In genomic region chr13:28494861-28495585, GRCh38 we compare ENCODE assay signal across 8 cellular contexts. TPM values are rescaled to one million over a fixed set of nuclear protein-coding genes. Genes with fewer than 3 reads are reported as not detected.
DNase-seq lines count a peak whose midpoint lies in the region; ATAC-seq and TF ChIP-seq lines count a peak whose summit lies in the region.

A gene with protein sequence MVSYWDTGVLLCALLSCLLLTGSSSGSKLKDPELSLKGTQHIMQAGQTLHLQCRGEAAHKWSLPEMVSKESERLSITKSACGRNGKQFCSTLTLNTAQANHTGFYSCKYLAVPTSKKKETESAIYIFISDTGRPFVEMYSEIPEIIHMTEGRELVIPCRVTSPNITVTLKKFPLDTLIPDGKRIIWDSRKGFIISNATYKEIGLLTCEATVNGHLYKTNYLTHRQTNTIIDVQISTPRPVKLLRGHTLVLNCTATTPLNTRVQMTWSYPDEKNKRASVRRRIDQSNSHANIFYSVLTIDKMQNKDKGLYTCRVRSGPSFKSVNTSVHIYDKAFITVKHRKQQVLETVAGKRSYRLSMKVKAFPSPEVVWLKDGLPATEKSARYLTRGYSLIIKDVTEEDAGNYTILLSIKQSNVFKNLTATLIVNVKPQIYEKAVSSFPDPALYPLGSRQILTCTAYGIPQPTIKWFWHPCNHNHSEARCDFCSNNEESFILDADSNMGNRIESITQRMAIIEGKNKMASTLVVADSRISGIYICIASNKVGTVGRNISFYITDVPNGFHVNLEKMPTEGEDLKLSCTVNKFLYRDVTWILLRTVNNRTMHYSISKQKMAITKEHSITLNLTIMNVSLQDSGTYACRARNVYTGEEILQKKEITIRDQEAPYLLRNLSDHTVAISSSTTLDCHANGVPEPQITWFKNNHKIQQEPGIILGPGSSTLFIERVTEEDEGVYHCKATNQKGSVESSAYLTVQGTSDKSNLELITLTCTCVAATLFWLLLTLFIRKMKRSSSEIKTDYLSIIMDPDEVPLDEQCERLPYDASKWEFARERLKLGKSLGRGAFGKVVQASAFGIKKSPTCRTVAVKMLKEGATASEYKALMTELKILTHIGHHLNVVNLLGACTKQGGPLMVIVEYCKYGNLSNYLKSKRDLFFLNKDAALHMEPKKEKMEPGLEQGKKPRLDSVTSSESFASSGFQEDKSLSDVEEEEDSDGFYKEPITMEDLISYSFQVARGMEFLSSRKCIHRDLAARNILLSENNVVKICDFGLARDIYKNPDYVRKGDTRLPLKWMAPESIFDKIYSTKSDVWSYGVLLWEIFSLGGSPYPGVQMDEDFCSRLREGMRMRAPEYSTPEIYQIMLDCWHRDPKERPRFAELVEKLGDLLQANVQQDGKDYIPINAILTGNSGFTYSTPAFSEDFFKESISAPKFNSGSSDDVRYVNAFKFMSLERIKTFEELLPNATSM (N-terminal part only) (minus strand): TSS chr13:28495128. CDS start chr13:28494843, 285 bp downstream.

- peak within 1 kb of the TSS; percentile 74 for H3K4me3 Mint-ChIP-seq in activated naive CD8-positive, alpha-beta T cell treated with anti-CD3 and anti-CD28 coated beads, Interleukin-2, amount 50 U/mL, for 24 hours

- under 1% methylated on average over 84 of the region's 84 CpGs for WGBS in HUES64

- H3K4me1 ChIP-seq in HUES64 (ENCODE audit: insufficient read depth, low read length), result peaks cover 46% of the 10 kb centered on the region

- no peak within 1 kb of the TSS for H3K27ac Mint-ChIP-seq in activated naive CD8-positive, alpha-beta T cell treated with anti-CD3 and anti-CD28 coated beads, Interleukin-2, amount 50 U/mL, for 24 hours

- ATAC-seq in activated naive CD8-positive, alpha-beta T cell treated with anti-CD3 and anti-CD28 coated beads, Interleukin-2, amount 50 U/mL, for 24 hours, result peak; percentile 42
- ATAC-seq in HG02840 (IDR thresholded peaks at IDR 0.05; ENCODE audit: low FRiP score, unreplicated experiment), result no peak

- peak within 1 kb of the TSS; percentile 37; the same call in 1 of the 2 replicates for H3K27ac ChIP-seq in HUES64 (ENCODE audit: low read depth, low read length)

- peak; percentile 39 for DNase-seq in Daoy (ENCODE audit: low read depth)
- DNase-seq in activated naive CD8-positive, alpha-beta T cell treated with anti-CD3 and anti-CD28 coated beads, Interleukin-2, amount 50 U/mL, for 24 hours, result peak; percentile 48
- DNase-seq in iPS DF 19.7 (ENCODE audit: low read depth, low spot score), result peak; percentile 68
- no peak for DNase-seq in retinal pigment epithelial cell (ENCODE audit: low read depth)
- no peak for DNase-seq in SK-N-DZ (ENCODE audit: low spot score)
- no peak for DNase-seq in NK-92 (lab: John Stamatoyannopoulos, UW; ENCODE audit: unreplicated experiment)

- peak within 1 kb of the TSS; percentile 65 for H3K9ac ChIP-seq in HUES64 (ENCODE audit: low read depth, low read length)

- no peaks in the 10 kb centered on the region for H3K36me3 Mint-ChIP-seq in activated naive CD8-positive, alpha-beta T cell treated with anti-CD3 and anti-CD28 coated beads, Interleukin-2, amount 50 U/mL, for 24 hours (ENCODE audit: low read depth)

- no peaks in the 10 kb centered on the region for H3K9me3 ChIP-seq in HUES64 (ENCODE audit: insufficient read depth, low read depth, low read length)

- no peaks in the 10 kb centered on the region for H3K9me3 Mint-ChIP-seq in activated naive CD8-positive, alpha-beta T cell treated with anti-CD3 and anti-CD28 coated beads, Interleukin-2, amount 50 U/mL, for 24 hours

- H3K27me3 Mint-ChIP-seq in activated naive CD8-positive, alpha-beta T cell treated with anti-CD3 and anti-CD28 coated beads, Interleukin-2, amount 50 U/mL, for 24 hours, result peaks cover 37% of the 10 kb centered on the region

- no peak for TF ChIP-seq CTCF in retinal pigment epithelial cell (conservative IDR thresholded peaks at IDR 0.05; ENCODE audit: low read depth, low read length)

- H3K4me1 Mint-ChIP-seq in activated naive CD8-positive, alpha-beta T cell treated with anti-CD3 and anti-CD28 coated beads, Interleukin-2, amount 50 U/mL, for 24 hours, result peaks cover 26% of the 10 kb centered on the region

- H3K4me3 ChIP-seq in HUES64 (ENCODE audit: low read length), result peak within 1 kb of the TSS; percentile 79
- H3K4me3 ChIP-seq in retinal pigment epithelial cell (ENCODE audit: low read length), result peak within 1 kb of the TSS; percentile 3

- H3K27me3 ChIP-seq in HUES64 (ENCODE audit: insufficient read depth, low read length), result peaks cover 69% of the 10 kb centered on the region

- no peaks in the 10 kb centered on the region for H3K36me3 ChIP-seq in HUES64 (ENCODE audit: insufficient read depth, low read length)

RNA-seq across cellular contexts. Expression of the gene that starts here (rescaled TPM):
- 4.2 and 5.4 TPM in 2 replicates for total RNA-seq in Daoy (2014; rRNA removed; shearing (Covaris generic))
- polyA plus RNA-seq in HUES64 (2013, experiment 1 of 2), result 40.7 TPM
- 34.1 TPM for polyA plus RNA-seq in HUES64 (2013, experiment 2 of 2)
- polyA plus RNA-seq in SK-N-DZ (2014; cell fraction: cytosol; rRNA removed), result not detected in 2 replicates
- polyA plus RNA-seq in SK-N-DZ (2014; cell fraction: nucleus; rRNA removed), result not detected in 2 replicates

Comparison
In these comparisons a context has a peak if more than half of its experiments do, and no peak if none do; other contexts are left out.
1. DNase-seq: peak in Daoy (single experiment), activated naive CD8-positive, alpha-beta T cell treated with anti-CD3 and anti-CD28 coated beads, Interleukin-2, amount 50 U/mL, for 24 hours (single experiment) and iPS DF 19.7 (single experiment); none in retinal pigment epithelial cell (single experiment), SK-N-DZ (single experiment) and NK-92 (single experiment).